In genomic region chr2:54639609-54640008, GRCh38 we compare ENCODE assay signal across 15 cellular contexts.
DNase-seq lines count a peak whose midpoint lies in the region; FAIRE-seq and TF ChIP-seq lines count a peak whose summit lies in the region.
"Had no signal": no experiment of that assay in that cellular context is flagged by ENCODE, and none has a peak within 500 bp of the region (broad histone marks: within the 10 kb centered on the region; RNA-seq: fewer than 3 reads in every experiment).

No MANE protein-coding gene starts in this region.

- H3K9me1 ChIP-seq in endothelial cell of umbilical vein (replicated peaks; ENCODE audit: control insufficient read depth, extremely low read depth, insufficient read depth, low read length): no peaks in the 10 kb centered on the region

- DNase-seq in Daoy (ENCODE audit: low read depth) (peak; percentile 38), RPMI7951 (ENCODE audit: low read depth) (peak; percentile 95), endothelial cell of umbilical vein (ENCODE audit: low read depth, low spot score) (no peak), medulla oblongata (ENCODE audit: extremely low spot score) (no peak), iPS-NIHi7 (ENCODE audit: extremely low spot score) (no peak), NCI-H510A (lab: John Stamatoyannopoulos, UW) (no peak)
- DNase-seq in CD8-positive, alpha-beta memory T cell: no peak
- DNase-seq: activated CD8-positive, alpha-beta memory T cell treated with anti-CD3 and anti-CD28 coated beads for 24 hours; DMS153; MV-4-11; NCI-H510A treated with DMSO at 0.1 percent for 48 hours had no signal

- H3K4me2 ChIP-seq in endothelial cell of umbilical vein (ENCODE audit: insufficient read depth, low read length): no peak overlapping the region
- no peak overlapping the region for H3K4me2 ChIP-seq in parathyroid adenoma (ENCODE audit: low read length)

- H3K9ac ChIP-seq in endothelial cell of umbilical vein (replicated peaks; ENCODE audit: extremely low read depth, insufficient read depth, low read length) (no peak overlapping the region), parathyroid adenoma (no peak overlapping the region)

- CTCF ChIA-PET in endothelial cell of umbilical vein (lab: Charles Lee): interaction anchor here (1.1 to 1.3 kb wide), 4 partner anchors 25 to 533 kb away, joined by 4 to 5 read pairs (median 4); no protein-coding TSS in a partner anchor
- CTCF ChIA-PET in CD8-positive, alpha-beta memory T cell (lab: Charles Lee): no interaction called here

- no TSS peak for BruUV-seq in endothelial cell of umbilical vein (replicated peaks; lab: Mats Ljungman, UMichigan)

- H2AFZ ChIP-seq in endothelial cell of umbilical vein (ENCODE audit: low read depth, low read length) (no peak overlapping the region), parathyroid adenoma (no peak overlapping the region)

- H3K4me3 Mint-ChIP-seq in CD8-positive, alpha-beta memory T cell: peak overlapping the region in 1 of 7 donors; percentile 6
- H3K4me3 Mint-ChIP-seq: natural killer cell treated with Interleukin-12 subunit alpha and Interleukin-12 subunit beta and Interleukin-15 and Interleukin-18, amount 100 ng/mL, for 72 hours had no signal

- H3K79me2 ChIP-seq in endothelial cell of umbilical vein (ENCODE audit: control insufficient read depth, insufficient read depth, low read length) (peaks cover 33% of the 10 kb centered on the region), parathyroid adenoma (peaks cover 22% of the 10 kb centered on the region)

- dilution Hi-C loops in endothelial cell of umbilical vein (cut with MboI; ENCODE audit: extremely low pct_ligation_motif_present, low sequenced_read_pairs): no loop called here

- no peaks in the 10 kb centered on the region for H3K27me3 ChIP-seq in endothelial cell of umbilical vein (ENCODE audit: control insufficient read depth in 2 of 2, insufficient read depth in 2 of 2, low read length in 2 of 2)
- no peaks in the 10 kb centered on the region for H3K27me3 ChIP-seq in parathyroid adenoma (ENCODE audit: control insufficient read depth, insufficient read depth, low read length)
- H3K27me3 ChIP-seq in CD8-positive, alpha-beta memory T cell (ENCODE audit: insufficient read depth, low read length, poor library complexity, severe bottlenecking): no peaks in the 10 kb centered on the region
- H3K27me3 ChIP-seq: ascending aorta had no signal

- H3K4me1 Mint-ChIP-seq in CD8-positive, alpha-beta memory T cell: peaks cover 18 to 53% (median 27%) of the 10 kb centered on the region in 3 donors

- H4K20me1 ChIP-seq in endothelial cell of umbilical vein (replicated peaks; ENCODE audit: control insufficient read depth, extremely low read depth, insufficient read depth, low read length): no peaks in the 10 kb centered on the region

- H3K27me3 Mint-ChIP-seq in CD8-positive, alpha-beta memory T cell: no peaks in the 10 kb centered on the region
- H3K27me3 Mint-ChIP-seq: natural killer cell treated with Interleukin-12 subunit alpha and Interleukin-12 subunit beta and Interleukin-15 and Interleukin-18, amount 100 ng/mL, for 72 hours had no signal

- peak; percentile 24 for FAIRE-seq in endothelial cell of umbilical vein (lab: Jason Lieb, UNC)
- FAIRE-seq: endometrium had no signal

- H3K36me3 ChIP-seq in endothelial cell of umbilical vein (ENCODE audit: control insufficient read depth in 2 of 2, extremely low read depth in 1 of 2, insufficient read depth in 2 of 2, low read length in 2 of 2) (peaks cover 24% of the 10 kb centered on the region in 2 experiments), parathyroid adenoma (ENCODE audit: control insufficient read depth, insufficient read depth, low read length) (no peaks in the 10 kb centered on the region)
- peaks cover 63% of the 10 kb centered on the region for H3K36me3 ChIP-seq in CD8-positive, alpha-beta memory T cell (ENCODE audit: insufficient read depth, low read length)

- peaks cover 5 to 91% (median 28%) of the 10 kb centered on the region in 3 donors for H3K36me3 Mint-ChIP-seq in CD8-positive, alpha-beta memory T cell
- H3K36me3 Mint-ChIP-seq: natural killer cell treated with Interleukin-12 subunit alpha and Interleukin-12 subunit beta and Interleukin-15 and Interleukin-18, amount 100 ng/mL, for 72 hours had no signal

- H3K4me3 ChIP-seq in endothelial cell of umbilical vein (replicated peaks in 1 of 3; ENCODE audit: insufficient read depth in 1 of 3, low read depth in 1 of 3, low read length in 3 of 3) (no peak overlapping the region), parathyroid adenoma (ENCODE audit: low read depth, low read length) (no peak overlapping the region)
- no peak overlapping the region for H3K4me3 ChIP-seq in CD8-positive, alpha-beta memory T cell (ENCODE audit: low read length)
- H3K4me3 ChIP-seq: ascending aorta had no signal

- no peak for TF ChIP-seq POLR2A in endothelial cell of umbilical vein (IDR thresholded peaks at IDR 0.05; ENCODE audit: low read depth, low read length)

- no peak for TF ChIP-seq CTCF in endothelial cell of umbilical vein (IDR thresholded peaks at IDR 0.05; ENCODE audit: extremely low read depth in 1 of 2, insufficient read depth in 1 of 2, low read depth in 1 of 2, low read length in 2 of 2)
- TF ChIP-seq CTCF in parathyroid adenoma (IDR thresholded peaks at IDR 0.05): no peak

- no peaks in the 10 kb centered on the region for H3K9me3 Mint-ChIP-seq in CD8-positive, alpha-beta memory T cell
- H3K9me3 Mint-ChIP-seq: natural killer cell treated with Interleukin-12 subunit alpha and Interleukin-12 subunit beta and Interleukin-15 and Interleukin-18, amount 100 ng/mL, for 72 hours had no signal

- intact Hi-C loops in endothelial cell of umbilical vein (cut with micrococcal nuclease): loop anchor here (5.0 kb wide), 1 partner anchor 182 kb away; the partner anchor contains the start of gene SPTBN1

- POLR2A ChIA-PET in endothelial cell of umbilical vein (lab: Charles Lee): interaction anchor here (0.5 to 0.6 kb wide), 2 partner anchors 39 to 525 kb away, joined by 3 to 4 read pairs; no protein-coding TSS in a partner anchor
- POLR2A ChIA-PET in CD8-positive, alpha-beta memory T cell (lab: Charles Lee): interaction anchor here (0.6 kb wide), 2 partner anchors 81 to 538 kb away, joined by 3 read pairs; no protein-coding TSS in a partner anchor

- H3K27ac ChIP-seq in endothelial cell of umbilical vein (ENCODE audit: insufficient read depth, low read depth, low read length) (no peak overlapping the region), parathyroid adenoma (peak overlapping the region; percentile 24)
- H3K27ac ChIP-seq in CD8-positive, alpha-beta memory T cell (ENCODE audit: low read depth, low read length): no peak overlapping the region

- H3K4me1 ChIP-seq in endothelial cell of umbilical vein (ENCODE audit: control insufficient read depth, extremely low read depth, insufficient read depth, low read length): peaks cover 18% of the 10 kb centered on the region
- peaks cover 29% of the 10 kb centered on the region for H3K4me1 ChIP-seq in parathyroid adenoma
- peaks cover 11% of the 10 kb centered on the region for H3K4me1 ChIP-seq in CD8-positive, alpha-beta memory T cell (ENCODE audit: insufficient read depth, low read length)

- H3K9me3 ChIP-seq in endothelial cell of umbilical vein (replicated peaks; ENCODE audit: control insufficient read depth, insufficient read depth, low read length) (no peaks in the 10 kb centered on the region), parathyroid adenoma (ENCODE audit: control insufficient read depth, low read length) (no peaks in the 10 kb centered on the region)
- no peaks in the 10 kb centered on the region for H3K9me3 ChIP-seq in CD8-positive, alpha-beta memory T cell (ENCODE audit: low read length)
- H3K9me3 ChIP-seq: ascending aorta had no signal

- H3K27ac Mint-ChIP-seq in CD8-positive, alpha-beta memory T cell: peak overlapping the region in 4 of 8 donors; percentile 0 to 81 (median 40)

TF ChIP-seq in endothelial cell of umbilical vein, 7 proteins besides CTCF, POLR2A, EP300 and RAD21:
- TF ChIP-seq JUN (IDR thresholded peaks at IDR 0.05; ENCODE audit: borderline replicate concordance, insufficient read depth, insufficient read length, low read depth) (no peak), EZH2 (IDR thresholded peaks at IDR 0.05; ENCODE audit: borderline replicate concordance, low read depth, low read length, severe bottlenecking) (no peak), FOS (IDR thresholded peaks at IDR 0.05; ENCODE audit: borderline replicate concordance, insufficient read depth, low read length) (no peak), GATA2 (IDR thresholded peaks at IDR 0.05; ENCODE audit: insufficient read depth, insufficient read length, low read depth, low read length) (no peak), POLR2AphosphoS5 (IDR thresholded peaks at IDR 0.05; ENCODE audit: insufficient read depth, low read depth, low read length) (no peak), MYC (IDR thresholded peaks at IDR 0.05; ENCODE audit: low read depth, low read length) (no peak), MAX (IDR thresholded peaks at IDR 0.05; ENCODE audit: insufficient read depth, insufficient read length) (no peak)
TF ChIP-seq in endothelial cell of umbilical vein: peak in this region for 0.

Comparison
In these comparisons a context has a peak if more than half of its experiments do, and no peak if none do; other contexts are left out.
1. DNase-seq: peak in Daoy (single experiment) and RPMI7951 (single experiment); none in endothelial cell of umbilical vein (single experiment), medulla oblongata (single experiment), iPS-NIHi7 (single experiment), CD8-positive, alpha-beta memory T cell (0 of 5) and NCI-H510A (single experiment).